9 cellular contexts compared by ENCODE assay signal in genomic region chr11:61888043-61888442, GRCh38. TPM values are rescaled to one million over a fixed set of nuclear protein-coding genes. Genes with fewer than 3 reads are reported as not detected.
DNase-seq lines count a peak whose midpoint lies in the region; ATAC-seq and TF ChIP-seq lines count a peak whose summit lies in the region.
"Had no signal": no experiment of that assay in that cellular context is flagged by ENCODE, and none has a peak within 500 bp of the region (broad histone marks: within the 10 kb centered on the region; RNA-seq: fewer than 3 reads in every experiment).

No MANE protein-coding gene starts in this region.

- peaks cover 14 to 85% (median 70%) of the 10 kb centered on the region in 9 donors for H3K4me1 ChIP-seq in heart right ventricle
- peaks cover 32 to 50% (median 40%) of the 10 kb centered on the region in 3 donors for H3K4me1 ChIP-seq in skeletal muscle tissue (ENCODE audit: control insufficient read depth in 3 of 3, insufficient read depth in 3 of 3, low read length in 3 of 3)

- H3K27ac Mint-ChIP-seq in glutamatergic neuron (ENCODE audit: unreplicated experiment): no peak overlapping the region

- H3K36me3 Mint-ChIP-seq in glutamatergic neuron (ENCODE audit: unreplicated experiment): no peaks in the 10 kb centered on the region

- ATAC-seq in heart right ventricle: peak; percentile 48 to 84 (median 77)
- ATAC-seq in GM18517 (IDR thresholded peaks at IDR 0.05; ENCODE audit: unreplicated experiment): no peak
- no peak for ATAC-seq in GM18520 (IDR thresholded peaks at IDR 0.05; ENCODE audit: unreplicated experiment)
- ATAC-seq: Panc1 had no signal

- intact Hi-C loops in heart right ventricle (cut with DNase I): loop anchor here in 4 of 10 donors (1.0 to 5.0 kb wide), 2 partner anchors 14 to 71 kb away; partner anchors contain the start of gene FADS1 (in 3 of the 4)

- peaks cover 3% of the 10 kb centered on the region for H3K4me1 Mint-ChIP-seq in glutamatergic neuron (ENCODE audit: low read depth, unreplicated experiment)

- H3K9me3 Mint-ChIP-seq in glutamatergic neuron (ENCODE audit: unreplicated experiment): no peaks in the 10 kb centered on the region

- peak overlapping the region in 9 of 10 donors; percentile 61 to 97 (median 94) for H3K27ac ChIP-seq in heart right ventricle
- peak overlapping the region; percentile 72 for H3K27ac ChIP-seq in skeletal muscle tissue (ENCODE audit: low read depth, low read length)

- in situ Hi-C loops in astrocyte of the spinal cord (cut with HindIII; ENCODE audit: low sequenced_read_pairs): no loop called here

- H3K4me3 ChIP-seq in astrocyte of the spinal cord (ENCODE audit: low read depth, low read length): no peak overlapping the region
- peak overlapping the region in 1 of 10 donors; percentile 17 for H3K4me3 ChIP-seq in heart right ventricle
- no peak overlapping the region for H3K4me3 ChIP-seq in skeletal muscle tissue (ENCODE audit: low read length in 3 of 3)

- TF ChIP-seq CTCF in astrocyte of the spinal cord (IDR thresholded peaks at IDR 0.05; ENCODE audit: low read depth, low read length): no peak
- no peak for TF ChIP-seq CTCF in heart right ventricle (IDR thresholded peaks at IDR 0.05)
- no peak for TF ChIP-seq CTCF in glutamatergic neuron (IDR thresholded peaks at IDR 0.05; ENCODE audit: partially characterized antibody, unreplicated experiment)

- peaks cover 9% of the 10 kb centered on the region for H3K27me3 Mint-ChIP-seq in glutamatergic neuron (ENCODE audit: unreplicated experiment)

- H3K9me3 ChIP-seq in heart right ventricle: no peaks in the 10 kb centered on the region
- H3K9me3 ChIP-seq in skeletal muscle tissue (ENCODE audit: control insufficient read depth in 3 of 3, low read length in 3 of 3): no peaks in the 10 kb centered on the region

- peak overlapping the region in 1 of 3 donors; percentile 12 for H3K9ac ChIP-seq in skeletal muscle tissue (ENCODE audit: low read depth in 1 of 3, low read length in 3 of 3)

- peak; percentile 69 for DNase-seq in H4 (ENCODE audit: low spot score)
- peak; percentile 94 for DNase-seq in astrocyte of the spinal cord (ENCODE audit: low read depth, low spot score)
- peak; percentile 83 to 91 for DNase-seq in heart right ventricle
- no peak for DNase-seq in NCI-H187 (lab: John Stamatoyannopoulos, UW)
- no peak for DNase-seq in glutamatergic neuron

- no peak overlapping the region for H3K4me3 Mint-ChIP-seq in glutamatergic neuron (ENCODE audit: unreplicated experiment)

- WGBS in heart right ventricle, 2 donors: 24 to 26% methylated on average over 6 of the region's 6 CpGs

- H3K27me3 ChIP-seq in heart right ventricle (no peaks in the 10 kb centered on the region), skeletal muscle tissue (ENCODE audit: control insufficient read depth in 3 of 3, insufficient read depth in 3 of 3, low read length in 3 of 3) (no peaks in the 10 kb centered on the region)

- H3K36me3 ChIP-seq in heart right ventricle: peaks cover 0 to 9% (median 0%) of the 10 kb centered on the region in 9 donors
- H3K36me3 ChIP-seq in skeletal muscle tissue (ENCODE audit: control insufficient read depth in 3 of 3, insufficient read depth in 3 of 3, low read length in 3 of 3): no peaks in the 10 kb centered on the region

RNA-seq across cellular contexts. Expression of gene FADS3, which starts 3.3 kb away (rescaled TPM):
- 34.8 and 47.1 TPM in 2 replicates for total RNA-seq in H4 (2014; rRNA removed; shearing (Covaris generic))
- total RNA-seq in heart right ventricle (100 to 1,000 TPM in 1 of 10 donors, 10 to 100 TPM in 9; 54.9 to 119 (median 71.1) TPM), skeletal muscle tissue (43.3 TPM), glutamatergic neuron (ENCODE audit: unreplicated experiment) (9.7 TPM)
- polyA plus RNA-seq in heart right ventricle: 100 to 1,000 TPM; 119 to 217 TPM

RNA-seq across cellular contexts. Expression of gene RAB3IL1, which starts 29.3 kb away (rescaled TPM):
- 2.3 and 7.4 TPM in 2 replicates for total RNA-seq in H4 (2014; rRNA removed; shearing (Covaris generic))
- total RNA-seq in heart right ventricle (10 to 100 TPM in 3 of 10 donors, 1 to 10 TPM in 7; 3.7 to 11.1 (median 6.6) TPM), skeletal muscle tissue (9.4 TPM), glutamatergic neuron (ENCODE audit: unreplicated experiment) (1.3 TPM)
- polyA plus RNA-seq in heart right ventricle: 1 to 10 TPM; 8.2 to 9.7 TPM

RNA-seq across cellular contexts. Expression of gene FADS2, which starts 59.9 kb away (rescaled TPM):
- 44.2 and 54.8 TPM in 2 replicates for total RNA-seq in H4 (2014; rRNA removed; shearing (Covaris generic))
- 10 to 100 TPM; 15.1 to 37.0 (median 23.5) TPM for total RNA-seq in heart right ventricle
- polyA plus RNA-seq in heart right ventricle: 10 to 100 TPM; 12.2 to 31.6 TPM
- total RNA-seq in skeletal muscle tissue: 41.2 TPM
- 701 TPM for total RNA-seq in glutamatergic neuron (ENCODE audit: unreplicated experiment)

Comparison
In these comparisons a context has a peak if more than half of its experiments do, and no peak if none do; other contexts are left out.
1. DNase-seq: peak in H4 (single experiment), astrocyte of the spinal cord (single experiment) and heart right ventricle (2 of 2); none in NCI-H187 (0 of 2) and glutamatergic neuron (single experiment).
2. ATAC-seq: peak in heart right ventricle (8 of 8); none in GM18517 (single experiment) and GM18520 (single experiment).
3. RNA of gene FADS2, which starts 59.9 kb away (total RNA-seq): 701 TPM in glutamatergic neuron (single experiment); 44.2 to 54.8 TPM in H4, 41.2 TPM in skeletal muscle tissue (single experiment) and 15.1 to 37.0 TPM in heart right ventricle; every median in the first group is over 10 times any median in the second.